Comparison of ENCODE assay signal across 9 cellular contexts in the genomic region with DNA sequence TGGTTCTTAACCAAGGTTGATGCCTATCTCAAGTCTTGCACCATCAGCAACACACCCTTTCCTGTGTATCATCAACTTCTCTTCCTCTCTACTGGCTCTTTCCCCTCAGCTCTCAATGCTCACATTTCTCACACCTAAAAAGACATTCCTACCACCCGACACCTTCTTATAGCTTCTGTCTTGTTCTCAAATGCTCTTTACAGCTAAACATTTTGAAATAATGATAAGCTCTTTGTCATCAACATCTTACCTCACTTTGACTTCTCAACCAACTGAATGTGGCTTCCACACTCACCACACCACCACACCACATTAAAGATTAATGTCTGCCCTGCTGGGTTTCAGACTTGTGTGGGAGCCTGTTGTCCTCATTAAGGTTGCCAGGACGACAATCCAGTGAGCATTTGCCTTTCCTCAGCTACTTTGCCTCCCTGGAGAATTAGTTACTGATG.
A peak's percentile ranks its signal among the peaks of the same experiment; 100 is the strongest.
DNase-seq lines count a peak whose midpoint lies in the region; FAIRE-seq and TF ChIP-seq lines count a peak whose summit lies in the region.
"Had no signal": no experiment of that assay in that cellular context is flagged by ENCODE, and none has a peak within 500 bp of the region (broad histone marks: within the 10 kb centered on the region; RNA-seq: fewer than 3 reads in every experiment).

No MANE protein-coding gene starts in this region.

- FAIRE-seq in GM12891 (lab: Jason Lieb, UNC): no peak

- H3K9me3 ChIP-seq in BE2C (no peaks in the 10 kb centered on the region), tibial nerve (peaks cover 0 to 12% (median 0%) of the 10 kb centered on the region in 4 donors)

- DNase-seq in BE2C (peak; percentile 30), GF-D8 (lab: John Stamatoyannopoulos, UW) (peak; percentile 91), T-helper 1 cell (peak in 4 of 5 donors; percentile 3 to 41 (median 20)), epithelial cell of prostate (ENCODE audit: low read depth, low spot score) (peak; percentile 3), tibial nerve (ENCODE audit: low spot score in 2 of 2) (no peak), GM12891 (ENCODE audit: insufficient read length, low spot score) (no peak), DMS79 treated with DMSO at 0.1 percent for 48 hours (lab: John Stamatoyannopoulos, UW) (no peak), COLO668 (lab: John Stamatoyannopoulos, UW; ENCODE audit: unreplicated experiment) (no peak)
- DNase-seq: stimulated activated CD4-positive, alpha-beta T cell treated with anti-CD3 and anti-CD28 coated beads, Interleukin-4, amount 100 ng/mL, for 4 hours had no signal

- TF ChIP-seq CTCF in BE2C (IDR thresholded peaks at IDR 0.05; ENCODE audit: low read depth, low read length): no peak
- no peak for TF ChIP-seq CTCF in tibial nerve (IDR thresholded peaks at IDR 0.05)

- H3K27me3 ChIP-seq in BE2C: no peaks in the 10 kb centered on the region
- H3K27me3 ChIP-seq in tibial nerve: no peaks in the 10 kb centered on the region

- no peak for TF ChIP-seq EP300 in tibial nerve (IDR thresholded peaks at IDR 0.05)

- H3K4me3 ChIP-seq in BE2C (ENCODE audit: low read depth, low read length) (no peak overlapping the region), tibial nerve (no peak overlapping the region)

- WGBS in tibial nerve, 2 donors: 48 to 60% methylated on average over 2 of the region's 2 CpGs

- H3K27ac ChIP-seq in epithelial cell of prostate (peak overlapping the region; percentile 29), tibial nerve (no peak overlapping the region)

- H3K4me1 ChIP-seq in BE2C (no peaks in the 10 kb centered on the region; the same call in none of the 2 replicates), tibial nerve (no peaks in the 10 kb centered on the region)

- H3K36me3 ChIP-seq in BE2C (no peaks in the 10 kb centered on the region), tibial nerve (no peaks in the 10 kb centered on the region)

- TF ChIP-seq POLR2A in tibial nerve (IDR thresholded peaks at IDR 0.05): no peak
- TF ChIP-seq POLR2A in GM12891 (IDR thresholded peaks at IDR 0.05; ENCODE audit: low read depth, low read length): no peak

TF ChIP-seq in GM12891, 5 proteins besides CTCF, POLR2A, EP300 and RAD21:
- no peak for TF ChIP-seq TAF1 (IDR thresholded peaks at IDR 0.05; ENCODE audit: low read depth, low read length)
- TF ChIP-seq POU2F2 (IDR thresholded peaks at IDR 0.05; ENCODE audit: low read depth, low read length): no peak
- TF ChIP-seq SPI1 (IDR thresholded peaks at IDR 0.05; ENCODE audit: low read depth, low read length): no peak
- TF ChIP-seq PAX5 (IDR thresholded peaks at IDR 0.05; ENCODE audit: insufficient read depth, low read length, severe bottlenecking): no peak
- no peak for TF ChIP-seq POLR2AphosphoS5 (IDR thresholded peaks at IDR 0.05; ENCODE audit: low read depth, low read length)

Comparison
In these comparisons a context has a peak if more than half of its experiments do, and no peak if none do; other contexts are left out.
1. DNase-seq: peak in BE2C (single experiment), GF-D8 (single experiment), T-helper 1 cell (4 of 5) and epithelial cell of prostate (single experiment); none in tibial nerve (0 of 2), GM12891 (single experiment), DMS79 treated with DMSO at 0.1 percent for 48 hours (single experiment) and COLO668 (single experiment).